13 cellular contexts compared by ENCODE assay signal in genomic region chr16:21597571-21598030, GRCh38. TPM values are rescaled to one million over a fixed set of nuclear protein-coding genes. Genes with fewer than 3 reads are reported as not detected.
DNase-seq lines count a peak whose midpoint lies in the region; ATAC-seq and TF ChIP-seq lines count a peak whose summit lies in the region.
"Had no signal": no experiment of that assay in that cellular context is flagged by ENCODE, and none has a peak within 500 bp of the region (broad histone marks: within the 10 kb centered on the region; RNA-seq: fewer than 3 reads in every experiment).

No MANE protein-coding gene starts in this region.

- peaks cover 42% of the 10 kb centered on the region for H3K4me1 Mint-ChIP-seq in activated CD8-positive, alpha-beta memory T cell treated with anti-CD3 and anti-CD28 coated beads, Interleukin-2, amount 10 ng/mL, durations not matched to agents 7 days and 5 days
- H3K4me1 Mint-ChIP-seq in endothelial cell (ENCODE audit: unreplicated experiment): peaks cover 37% of the 10 kb centered on the region

- peak overlapping the region; percentile 51 for H3K4me3 Mint-ChIP-seq in activated CD8-positive, alpha-beta memory T cell treated with anti-CD3 and anti-CD28 coated beads, Interleukin-2, amount 10 ng/mL, durations not matched to agents 7 days and 5 days
- H3K4me3 Mint-ChIP-seq in endothelial cell (ENCODE audit: unreplicated experiment): peak overlapping the region; percentile 4

- TF ChIP-seq POLR2A in prostate gland (IDR thresholded peaks at IDR 0.05): no peak

- H3K9me3 Mint-ChIP-seq in activated CD8-positive, alpha-beta memory T cell treated with anti-CD3 and anti-CD28 coated beads, Interleukin-2, amount 10 ng/mL, durations not matched to agents 7 days and 5 days (ENCODE audit: low read depth): no peaks in the 10 kb centered on the region
- no peaks in the 10 kb centered on the region for H3K9me3 Mint-ChIP-seq in endothelial cell (ENCODE audit: unreplicated experiment)

- no peaks in the 10 kb centered on the region for H3K36me3 ChIP-seq in prostate gland
- H3K36me3 ChIP-seq: gastrocnemius medialis, upper lobe of left lung had no signal

- no peak for ATAC-seq in activated CD8-positive, alpha-beta memory T cell treated with anti-CD3 and anti-CD28 coated beads, Interleukin-2, amount 10 ng/mL, durations not matched to agents 7 days and 5 days
- ATAC-seq: gastrocnemius medialis had no signal

- no peak for DNase-seq in activated CD8-positive, alpha-beta memory T cell treated with anti-CD3 and anti-CD28 coated beads, Interleukin-2, amount 10 ng/mL, durations not matched to agents 7 days and 5 days
- DNase-seq in activated CD8-positive, alpha-beta memory T cell treated with anti-CD3 and anti-CD28 coated beads, Interleukin-2, amount 50 U/mL, for 48 hours: no peak
- no peak for DNase-seq in endothelial cell (ENCODE audit: low spot score)
- peak; percentile 60 for DNase-seq in prostate gland (ENCODE audit: low spot score)
- no peak for DNase-seq in NOMO-1 treated with dmso at 0.1 percent for 144 hours (lab: John Stamatoyannopoulos, UW; ENCODE audit: unreplicated experiment)
- DNase-seq in medulla oblongata (ENCODE audit: extremely low spot score): no peak
- DNase-seq in stimulated activated CD4-positive, alpha-beta T cell treated with anti-CD3 and anti-CD28 coated beads, Interleukin-2, amount 100 ng/mL, for 24 hours: no peak
- DNase-seq: effector CD8-positive, alpha-beta T cell; gastrocnemius medialis; NCI-H1092; upper lobe of left lung had no signal

- intact Hi-C loops in prostate gland (cut with DNase I): loop anchor here (5.0 kb wide), 1 partner anchor 45 kb away; no protein-coding TSS in a partner anchor

- no peak overlapping the region for H3K4me3 ChIP-seq in prostate gland

- no peaks in the 10 kb centered on the region for H3K4me1 ChIP-seq in prostate gland (replicated peaks)

- TF ChIP-seq CTCF in VCaP (conservative IDR thresholded peaks at IDR 0.05) (no peak), endothelial cell (IDR thresholded peaks at IDR 0.05; ENCODE audit: unreplicated experiment) (no peak), prostate gland (IDR thresholded peaks at IDR 0.05) (no peak)

- 22% methylated on average over 2 of the region's 2 CpGs for WGBS in prostate gland

- H3K27ac ChIP-seq in VCaP (peak overlapping the region; percentile 83; the same call in 1 of the 2 replicates), prostate gland (peak overlapping the region; percentile 38 to 97)

- CTCF ChIA-PET in activated CD8-positive, alpha-beta memory T cell treated with anti-CD3 and anti-CD28 coated beads, Interleukin-2, amount 10 ng/mL, durations not matched to agents 7 days and 5 days (lab: Charles Lee): interaction anchor here (1.4 to 1.8 kb wide), 2 partner anchors 11 to 13 kb away, joined by 4 to 7 read pairs; no protein-coding TSS in a partner anchor

- H3K9me3 ChIP-seq in prostate gland: no peaks in the 10 kb centered on the region
- H3K9me3 ChIP-seq: gastrocnemius medialis, upper lobe of left lung had no signal

- peak overlapping the region; percentile 77 for H3K27ac Mint-ChIP-seq in activated CD8-positive, alpha-beta memory T cell treated with anti-CD3 and anti-CD28 coated beads, Interleukin-2, amount 10 ng/mL, durations not matched to agents 7 days and 5 days
- peak overlapping the region; percentile 95 for H3K27ac Mint-ChIP-seq in endothelial cell (ENCODE audit: unreplicated experiment)

- no peaks in the 10 kb centered on the region for H3K27me3 Mint-ChIP-seq in activated CD8-positive, alpha-beta memory T cell treated with anti-CD3 and anti-CD28 coated beads, Interleukin-2, amount 10 ng/mL, durations not matched to agents 7 days and 5 days
- H3K27me3 Mint-ChIP-seq in endothelial cell (ENCODE audit: unreplicated experiment): peaks cover 2% of the 10 kb centered on the region

- H3K27me3 ChIP-seq in prostate gland (replicated peaks; ENCODE audit: insufficient read depth): no peaks in the 10 kb centered on the region
- H3K27me3 ChIP-seq: gastrocnemius medialis, upper lobe of left lung had no signal

- no peaks in the 10 kb centered on the region for H3K36me3 Mint-ChIP-seq in activated CD8-positive, alpha-beta memory T cell treated with anti-CD3 and anti-CD28 coated beads, Interleukin-2, amount 10 ng/mL, durations not matched to agents 7 days and 5 days
- no peaks in the 10 kb centered on the region for H3K36me3 Mint-ChIP-seq in endothelial cell (ENCODE audit: low read depth, unreplicated experiment)

RNA-seq across cellular contexts. Expression of gene METTL9, which starts 1.8 kb away (rescaled TPM):
- 10 to 100 TPM; 86.6 to 93.4 TPM for total RNA-seq in activated CD8-positive, alpha-beta memory T cell treated with anti-CD3 and anti-CD28 coated beads, Interleukin-2, amount 10 ng/mL, durations not matched to agents 7 days and 5 days
- 221 TPM for total RNA-seq in endothelial cell (ENCODE audit: unreplicated experiment)
- total RNA-seq in prostate gland: 100 to 1,000 TPM in 1 of 2 donors, 10 to 100 TPM in 1; 98.9 to 160 TPM

RNA-seq across cellular contexts. Expression of gene IGSF6, which starts 54.8 kb away (rescaled TPM):
- total RNA-seq in activated CD8-positive, alpha-beta memory T cell treated with anti-CD3 and anti-CD28 coated beads, Interleukin-2, amount 10 ng/mL, durations not matched to agents 7 days and 5 days: under 1 TPM in 1 of 2 experiments, not detected in 1; 0.09 TPM
- total RNA-seq in endothelial cell (ENCODE audit: unreplicated experiment) (not detected), prostate gland (1 to 10 TPM in 1 of 2 donors, not detected in 1; 4.5 TPM)
- total RNA-seq: myocyte had no signal
